In the genomic region with DNA sequence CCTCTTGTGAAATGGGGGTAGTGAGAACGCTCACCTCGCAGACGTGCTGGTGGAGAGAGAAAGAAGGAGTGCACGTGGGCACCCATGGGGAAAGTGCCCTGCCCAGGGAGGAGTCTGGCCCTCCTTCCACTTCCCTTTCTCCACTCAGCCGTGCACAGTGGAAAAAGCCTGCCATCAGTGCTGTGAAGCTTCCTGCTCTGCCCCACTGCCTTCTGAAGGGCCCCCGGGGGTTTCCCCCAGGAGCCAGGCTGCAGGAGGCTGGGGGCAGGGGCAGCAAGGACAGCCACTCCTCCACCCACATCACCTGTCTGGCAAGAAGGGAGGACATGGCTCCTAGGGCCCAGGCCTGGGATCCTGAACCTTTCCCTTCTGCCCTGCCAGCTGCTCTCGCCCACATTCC, we compare ENCODE assay signal across 8 cellular contexts. TPM values are rescaled to one million over a fixed set of nuclear protein-coding genes. Genes with fewer than 3 reads are reported as not detected.
DNase-seq lines count a peak whose midpoint lies in the region; ATAC-seq, FAIRE-seq and TF ChIP-seq lines count a peak whose summit lies in the region.

No MANE protein-coding gene starts in this region.

- H4K91ac ChIP-seq in H1 (replicated peaks; ENCODE audit: insufficient read length, low read length), result peak overlapping the region; percentile 37
- no peak overlapping the region for H4K91ac ChIP-seq in trophoblast cell (ENCODE audit: low read depth, low read length)

- H3K23ac ChIP-seq in H1 (ENCODE audit: insufficient read length), result no peak overlapping the region
- H3K23ac ChIP-seq in trophoblast cell (ENCODE audit: low read length), result no peak overlapping the region

- POLR2A ChIA-PET in H1 (lab: Charles Lee; ENCODE audit: partially characterized antibody), result interaction anchor here (0.8 to 2.4 kb wide), 5 partner anchors 11 to 19 kb away, joined by 3 to 8 read pairs (median 3); no protein-coding TSS in a partner anchor

- H3K14ac ChIP-seq in H1 (ENCODE audit: insufficient read length) (no peak overlapping the region), trophoblast cell (ENCODE audit: low read length) (no peak overlapping the region)

- peak; percentile 55 for DNase-seq in NCI-H187 treated with DMSO at 0.1 percent for 48 hours (lab: John Stamatoyannopoulos, UW)
- DNase-seq in H1 (ENCODE audit: low read depth in 1 of 2, low spot score in 2 of 2), result no peak
- DNase-seq in trophoblast cell, result no peak
- DNase-seq in NCI-H748 treated with DMSO at 0.1 percent for 48 hours (lab: John Stamatoyannopoulos, UW), result no peak
- no peak for DNase-seq in NCI-H446 (lab: John Stamatoyannopoulos, UW)

- no peak overlapping the region for H3K56ac ChIP-seq in H1 (replicated peaks; ENCODE audit: insufficient read length, low read depth, low read length)

- WGBS in H1 (ENCODE audit: extremely low coverage in 1 of 2, insufficient coverage in 1 of 2, insufficient read length in 1 of 2, insufficient replicate concordance in 2 of 2, low coverage in 1 of 2, low lambda C conversion rate in 2 of 2, missing lambda C conversion rate in 1 of 2), 2 experiments, result 86% methylated on average over 7 of the region's 7 CpGs; no CpG with 5 or more reads in 1 of the 2 experiments
- WGBS in trophoblast cell (ENCODE audit: extremely low coverage, insufficient coverage, insufficient read length), result no CpG with 5 or more reads among the region's 7 CpGs

- H4K12ac ChIP-seq in trophoblast cell (ENCODE audit: low read depth, low read length), result no peak overlapping the region

- peaks cover 99 to 100% (median 100%) of the 10 kb centered on the region in 10 experiments for H3K4me1 ChIP-seq in BLaER1 treated with 17β-estradiol and CSF1 and Interleukin-3, amounts not matched to agents 10 nM and 100 nM
- H3K4me1 ChIP-seq in H1 (replicated peaks in 1 of 4; ENCODE audit: control insufficient read depth in 3 of 4, insufficient read depth in 4 of 4, low read length in 3 of 4) (peaks cover 7 to 53% (median 41%) of the 10 kb centered on the region in 4 experiments), trophoblast cell (ENCODE audit: control insufficient read depth in 1 of 2, insufficient read depth in 2 of 2, low read length in 2 of 2) (peaks cover 3 to 5% of the 10 kb centered on the region in 2 experiments)

- no peak for TF ChIP-seq EP300 in H1 (IDR thresholded peaks at IDR 0.05; ENCODE audit: borderline replicate concordance in 1 of 2, low read depth in 2 of 2, low read length in 2 of 2)

- no peaks in the 10 kb centered on the region for H3K9me3 ChIP-seq in BLaER1 treated with 17β-estradiol and CSF1 and Interleukin-3, amounts not matched to agents 10 nM and 100 nM (replicated peaks in 1 of 11)
- H3K9me3 ChIP-seq in H1 (ENCODE audit: insufficient read depth in 2 of 2, low read depth in 1 of 2, low read length in 1 of 2), result no peaks in the 10 kb centered on the region
- H3K9me3 ChIP-seq in trophoblast cell (ENCODE audit: insufficient read depth, low read depth, low read length), result peaks cover 5% of the 10 kb centered on the region

- H4K8ac ChIP-seq in H1 (ENCODE audit: extremely low read depth, insufficient read depth, low read length) (no peak overlapping the region; the same call in 1 of the 2 replicates), trophoblast cell (ENCODE audit: low read depth, low read length) (no peak overlapping the region)

- CTCF ChIA-PET in H1 (lab: Charles Lee; ENCODE audit: partially characterized antibody), result interaction anchor here (0.9 to 24.5 kb wide), 7 partner anchors 8 to 264 kb away, joined by 3 to 1347 read pairs (median 50); no protein-coding TSS in a partner anchor

- peak overlapping the region in 8 of 10 experiments; percentile 44 to 59 (median 49); a peak in 15 of 20 replicates for H3K4me3 ChIP-seq in BLaER1 treated with 17β-estradiol and CSF1 and Interleukin-3, amounts not matched to agents 10 nM and 100 nM
- H3K4me3 ChIP-seq in H1 (ENCODE audit: extremely low read depth in 1 of 4, insufficient read depth in 2 of 4, low read depth in 3 of 4, low read length in 4 of 4) (peak overlapping the region in 1 of 4 experiments; percentile 27; a peak in 1 of 8 replicates), trophoblast cell (ENCODE audit: low read depth, low read length) (no peak overlapping the region)

- H3K18ac ChIP-seq in H1 (ENCODE audit: extremely low read depth, low read length) (peak overlapping the region; percentile 71; the same call in 1 of the 2 replicates), trophoblast cell (ENCODE audit: low read length) (no peak overlapping the region)

- TF ChIP-seq POLR2A in H1 (IDR thresholded peaks at IDR 0.05; ENCODE audit: control extremely low read depth in 1 of 2, low read depth in 2 of 2, low read length in 2 of 2), result no peak

- peaks cover 81 to 100% (median 97%) of the 10 kb centered on the region in 11 experiments for H4K20me1 ChIP-seq in BLaER1 treated with 17β-estradiol and CSF1 and Interleukin-3, amounts not matched to agents 10 nM and 100 nM
- peaks cover 0 to 12% of the 10 kb centered on the region in 2 experiments for H4K20me1 ChIP-seq in H1 (replicated peaks in 1 of 2; ENCODE audit: control insufficient read depth in 1 of 2, insufficient read depth in 2 of 2, low read length in 2 of 2)

- H4K5ac ChIP-seq in H1 (ENCODE audit: insufficient read length, low read depth, low read length), result no peak overlapping the region

- peaks cover 6% of the 10 kb centered on the region; the same call in 1 of the 2 replicates for H3K23me2 ChIP-seq in H1 (ENCODE audit: low read depth, low read length)

- peaks cover 21% of the 10 kb centered on the region for H3K79me1 ChIP-seq in H1 (ENCODE audit: low read depth, low read length)
- no peaks in the 10 kb centered on the region for H3K79me1 ChIP-seq in trophoblast cell (ENCODE audit: low read length)

- H2BK12ac ChIP-seq in H1 (ENCODE audit: low read depth, low read length) (peak overlapping the region; percentile 64; the same call in 1 of the 2 replicates), trophoblast cell (ENCODE audit: low read length) (no peak overlapping the region)

- peak overlapping the region; percentile 40; the same call in 1 of the 2 replicates for H2BK5ac ChIP-seq in H1 (ENCODE audit: low read depth, low read length)
- H2BK5ac ChIP-seq in trophoblast cell (ENCODE audit: low read depth, low read length, poor library complexity), result no peak overlapping the region

- H2BK15ac ChIP-seq in H1 (ENCODE audit: low read length), result peak overlapping the region; percentile 98; the same call in 1 of the 2 replicates

- peak overlapping the region; percentile 86; the same call in 1 of the 2 replicates for H2BK20ac ChIP-seq in H1 (ENCODE audit: low read length)

- no peak for FAIRE-seq in H1 (lab: Jason Lieb, UNC)

- peak overlapping the region; percentile 24 for H2BK120ac ChIP-seq in H1 (replicated peaks; ENCODE audit: low read depth, low read length)
- H2BK120ac ChIP-seq in trophoblast cell (ENCODE audit: insufficient read depth, low read length, poor library complexity), result no peak overlapping the region

- no peak overlapping the region for H2AFZ ChIP-seq in H1 (ENCODE audit: low read length)
- no peak overlapping the region for H2AFZ ChIP-seq in trophoblast cell (ENCODE audit: insufficient read depth, low read length, poor library complexity)

- no peaks in the 10 kb centered on the region for H3K27me3 ChIP-seq in BLaER1 treated with 17β-estradiol and CSF1 and Interleukin-3, amounts not matched to agents 10 nM and 100 nM
- H3K27me3 ChIP-seq in H1 (replicated peaks in 1 of 4; ENCODE audit: control insufficient read depth in 3 of 4, extremely low read depth in 1 of 4, insufficient read depth in 3 of 4, low read length in 3 of 4) (no peaks in the 10 kb centered on the region), trophoblast cell (ENCODE audit: insufficient read depth, low read length) (no peaks in the 10 kb centered on the region)

- TF ChIP-seq RAD21 in H1 (IDR thresholded peaks at IDR 0.05 in 1 of 2, conservative IDR thresholded peaks at IDR 0.05 in 1 of 2; ENCODE audit: low read depth in 2 of 2, low read length in 2 of 2), result no peak

- ATAC-seq in GM19397 (IDR thresholded peaks at IDR 0.05; ENCODE audit: unreplicated experiment) (peak; percentile 63), HG03378 (IDR thresholded peaks at IDR 0.05; ENCODE audit: unreplicated experiment) (no peak)

- H3K4ac ChIP-seq in H1 (replicated peaks; ENCODE audit: insufficient read length, low read depth, low read length) (no peak overlapping the region), trophoblast cell (ENCODE audit: low read depth, low read length) (no peak overlapping the region)

- H3K9ac ChIP-seq in BLaER1 treated with 17β-estradiol and CSF1 and Interleukin-3, amounts not matched to agents 10 nM and 100 nM, result peak overlapping the region; percentile 11 to 99 (median 61); a peak in 19 of 22 replicates
- H3K9ac ChIP-seq in H1 (replicated peaks in 1 of 4; ENCODE audit: extremely low read depth in 1 of 4, low read depth in 3 of 4, low read length in 3 of 4), result no peak overlapping the region
- no peak overlapping the region for H3K9ac ChIP-seq in trophoblast cell (ENCODE audit: low read length)

- no peak for TF ChIP-seq CTCF in H1 (IDR thresholded peaks at IDR 0.05; ENCODE audit: control extremely low read depth in 1 of 3, insufficient read depth in 1 of 3, low read depth in 1 of 3, low read length in 3 of 3)

- H3K79me2 ChIP-seq in H1 (ENCODE audit: control insufficient read depth in 1 of 2, insufficient read depth in 2 of 2, low read length in 2 of 2) (peaks cover 4 to 27% of the 10 kb centered on the region in 2 experiments), trophoblast cell (ENCODE audit: control insufficient read depth, insufficient read depth, low read length, poor library complexity) (no peaks in the 10 kb centered on the region)

- H3K36me3 ChIP-seq in BLaER1 treated with 17β-estradiol and CSF1 and Interleukin-3, amounts not matched to agents 10 nM and 100 nM, result peaks cover 0 to 69% (median 42%) of the 10 kb centered on the region in 11 experiments; a peak in 16 of 22 replicates
- H3K36me3 ChIP-seq in H1 (ENCODE audit: control insufficient read depth in 2 of 4, insufficient read depth in 4 of 4, low read length in 3 of 4), result peaks cover 0 to 13% (median 2%) of the 10 kb centered on the region in 4 experiments; a peak in 4 of 8 replicates
- peaks cover 0 to 2% of the 10 kb centered on the region in 2 experiments for H3K36me3 ChIP-seq in trophoblast cell (ENCODE audit: control insufficient read depth in 1 of 2, insufficient read depth in 2 of 2, low read length in 2 of 2)

- H2AK5ac ChIP-seq in H1 (ENCODE audit: low read depth, low read length), result peak overlapping the region; percentile 1; the same call in 1 of the 2 replicates
- no peak overlapping the region for H2AK5ac ChIP-seq in trophoblast cell (ENCODE audit: low read length)

- H3K4me2 ChIP-seq in BLaER1 treated with 17β-estradiol and CSF1 and Interleukin-3, amounts not matched to agents 10 nM and 100 nM, result peak overlapping the region; percentile 86 to 99 (median 97)
- peak overlapping the region; percentile 50 to 54; a peak in 2 of 4 replicates for H3K4me2 ChIP-seq in H1 (ENCODE audit: insufficient read depth in 1 of 2, low read depth in 2 of 2, low read length in 2 of 2)
- no peak overlapping the region for H3K4me2 ChIP-seq in trophoblast cell (ENCODE audit: low read length)

- peak overlapping the region in 10 of 11 experiments; percentile 11 to 99 (median 72); a peak in 18 of 22 replicates for H3K27ac ChIP-seq in BLaER1 treated with 17β-estradiol and CSF1 and Interleukin-3, amounts not matched to agents 10 nM and 100 nM
- H3K27ac ChIP-seq in H1 (ENCODE audit: low read depth, low read length), result 0 out of 2 replicates have a peak overlapping the region, but pooled peaks have one; percentile 9
- no peak overlapping the region for H3K27ac ChIP-seq in trophoblast cell (ENCODE audit: low read depth, low read length)

RNA-seq across cellular contexts. Expression of gene TP53I11, which starts 7.6 kb away (rescaled TPM):
- 46.3 and 53.7 TPM in 2 replicates for total RNA-seq in H1 (2021; fragmentation: NEBNext Ultra II Directional; extraction: Animal tissue kit (Norgen Biotek cat#: 25700))
- polyA plus RNA-seq in H1 (2011; rRNA removed), result 34.0 and 47.5 TPM in 2 replicates
- polyA plus RNA-seq in H1 (2011; cell fraction: cytosol; rRNA removed), result 25.8 TPM
- 48.2 TPM for polyA plus RNA-seq in H1 (2011; cell fraction: nucleus; rRNA removed)
- 44.1 to 78.7 TPM (median 68.4 TPM) in 4 replicates for polyA plus RNA-seq in H1 (2012, experiment 1 of 2)
- polyA plus RNA-seq in H1 (2012, experiment 2 of 2), result 49.8 TPM
- 52.1 TPM for polyA plus RNA-seq in H1 (2013, experiment 1 of 2)
- polyA plus RNA-seq in H1 (2013, experiment 2 of 2), result 59.6 TPM
- polyA minus RNA-seq in H1 (2011; rRNA and poly(A)+ RNA removed), result 26.4 and 26.9 TPM in 2 replicates
- polyA minus RNA-seq in H1 (2011; cell fraction: cytosol; rRNA and poly(A)+ RNA removed), result 34.6 TPM
- 44.5 TPM for polyA minus RNA-seq in H1 (2011; cell fraction: nucleus; rRNA and poly(A)+ RNA removed)
- polyA plus RNA-seq in trophoblast cell (2013), result 39.8 and 41.5 TPM in 2 replicates

Comparison
In these comparisons a context has a peak if more than half of its experiments do, and no peak if none do; other contexts are left out.
1. H3K9ac ChIP-seq: peak in BLaER1 treated with 17β-estradiol and CSF1 and Interleukin-3, amounts not matched to agents 10 nM and 100 nM (11 of 11); none in H1 (0 of 4) and trophoblast cell (single experiment).